8 cellular contexts compared by ENCODE assay signal in the genomic region with DNA sequence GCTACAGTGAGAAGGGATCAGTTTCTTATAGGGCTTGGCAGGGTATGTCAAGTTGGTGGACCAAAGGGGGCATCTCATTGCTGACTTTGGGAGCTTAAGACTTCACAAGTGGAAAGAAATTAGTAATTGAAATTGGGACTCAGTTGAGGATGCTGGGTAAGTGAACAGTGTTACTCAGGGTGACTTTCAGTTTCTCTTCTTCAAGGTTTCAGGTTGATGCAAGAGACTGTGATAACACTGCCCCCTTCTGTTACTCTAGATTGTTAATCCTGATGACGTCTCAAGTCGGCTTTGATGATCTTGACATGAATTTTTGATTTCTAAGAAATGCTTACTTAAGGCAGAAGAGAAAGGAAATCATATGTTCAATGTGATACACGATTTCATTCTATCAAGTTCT. TPM values are rescaled to one million over a fixed set of nuclear protein-coding genes. Genes with fewer than 3 reads are reported as not detected.
DNase-seq lines count a peak whose midpoint lies in the region; ATAC-seq, FAIRE-seq and TF ChIP-seq lines count a peak whose summit lies in the region.

No MANE protein-coding gene starts in this region.

- no peaks in the 10 kb centered on the region for H3K36me3 Mint-ChIP-seq in activated CD4-positive, alpha-beta T cell treated with anti-CD3 and anti-CD28 coated beads, Interleukin-2, amount 10 ng/mL, durations not matched to agents 24 days and 14 days (ENCODE audit: low read depth)
- no peaks in the 10 kb centered on the region for H3K36me3 Mint-ChIP-seq in nephron progenitor cell (ENCODE audit: low read depth)

- dilution Hi-C loops in endothelial cell of umbilical vein (cut with MboI; ENCODE audit: extremely low pct_ligation_motif_present, low sequenced_read_pairs): no loop called here

- intact Hi-C loops in activated CD4-positive, alpha-beta T cell treated with anti-CD3 and anti-CD28 coated beads, Interleukin-2, amount 10 ng/mL, durations not matched to agents 24 days and 14 days (cut with micrococcal nuclease): loop anchor here (1.0 to 10.0 kb wide), 9 partner anchors 22 to 1993 kb away; partner anchors contain the start of genes KCTD16, LARS1 and YIPF5
- intact Hi-C loops in endothelial cell of umbilical vein (cut with micrococcal nuclease): loop anchor here (1.0 to 10.0 kb wide), 9 partner anchors 205 to 1477 kb away; no protein-coding TSS in a partner anchor

- FAIRE-seq in endothelial cell of umbilical vein (lab: Jason Lieb, UNC): peak; percentile 86

- no peaks in the 10 kb centered on the region for H3K9me1 ChIP-seq in endothelial cell of umbilical vein (replicated peaks; ENCODE audit: control insufficient read depth, extremely low read depth, insufficient read depth, low read length)

- H3K27me3 Mint-ChIP-seq in activated CD4-positive, alpha-beta T cell treated with anti-CD3 and anti-CD28 coated beads, Interleukin-2, amount 10 ng/mL, durations not matched to agents 24 days and 14 days: peaks cover 2% of the 10 kb centered on the region
- no peaks in the 10 kb centered on the region for H3K27me3 Mint-ChIP-seq in nephron progenitor cell (ENCODE audit: low read depth, poor library complexity)

- H3K27ac ChIP-seq in endothelial cell of umbilical vein (ENCODE audit: insufficient read depth, low read depth, low read length): peak overlapping the region; percentile 88

- peak overlapping the region; percentile 45 for H3K4me2 ChIP-seq in endothelial cell of umbilical vein (ENCODE audit: insufficient read depth, low read length)

- ATAC-seq in GM19468 (IDR thresholded peaks at IDR 0.05; ENCODE audit: extremely low read depth, unreplicated experiment) (peak; percentile 94), HG03460 (IDR thresholded peaks at IDR 0.05; ENCODE audit: unreplicated experiment) (peak; percentile 84)

- H3K4me1 Mint-ChIP-seq in activated CD4-positive, alpha-beta T cell treated with anti-CD3 and anti-CD28 coated beads, Interleukin-2, amount 10 ng/mL, durations not matched to agents 24 days and 14 days: peaks cover 39% of the 10 kb centered on the region
- H3K4me1 Mint-ChIP-seq in nephron progenitor cell: peaks cover 7% of the 10 kb centered on the region

- H3K9me3 ChIP-seq in endothelial cell of umbilical vein (replicated peaks; ENCODE audit: control insufficient read depth, insufficient read depth, low read length): no peaks in the 10 kb centered on the region

- no peaks in the 10 kb centered on the region for H3K36me3 ChIP-seq in endothelial cell of umbilical vein (ENCODE audit: control insufficient read depth in 2 of 2, extremely low read depth in 1 of 2, insufficient read depth in 2 of 2, low read length in 2 of 2)

- H3K4me3 ChIP-seq in endothelial cell of umbilical vein (replicated peaks in 1 of 3; ENCODE audit: insufficient read depth in 1 of 3, low read depth in 1 of 3, low read length in 3 of 3): no peak overlapping the region

- H3K79me2 ChIP-seq in endothelial cell of umbilical vein (ENCODE audit: control insufficient read depth, insufficient read depth, low read length): no peaks in the 10 kb centered on the region

- no peak overlapping the region for H3K4me3 Mint-ChIP-seq in activated CD4-positive, alpha-beta T cell treated with anti-CD3 and anti-CD28 coated beads, Interleukin-2, amount 10 ng/mL, durations not matched to agents 24 days and 14 days
- no peak overlapping the region for H3K4me3 Mint-ChIP-seq in nephron progenitor cell

- H3K9ac ChIP-seq in endothelial cell of umbilical vein (replicated peaks; ENCODE audit: extremely low read depth, insufficient read depth, low read length): peak overlapping the region; percentile 62

- CTCF ChIA-PET in endothelial cell of umbilical vein (lab: Charles Lee): interaction anchor here (1.0 to 2.5 kb wide), 5 partner anchors 12 to 1745 kb away, joined by 3 to 15 read pairs (median 4); no protein-coding TSS in a partner anchor

- H4K20me1 ChIP-seq in endothelial cell of umbilical vein (replicated peaks; ENCODE audit: control insufficient read depth, extremely low read depth, insufficient read depth, low read length): no peaks in the 10 kb centered on the region

- POLR2A ChIA-PET in endothelial cell of umbilical vein (lab: Charles Lee): no interaction called here

- no peak for TF ChIP-seq POLR2A in endothelial cell of umbilical vein (IDR thresholded peaks at IDR 0.05; ENCODE audit: low read depth, low read length)

- BruUV-seq in endothelial cell of umbilical vein (replicated peaks; lab: Mats Ljungman, UMichigan): no TSS peak

- H3K4me1 ChIP-seq in endothelial cell of umbilical vein (ENCODE audit: control insufficient read depth, extremely low read depth, insufficient read depth, low read length): peaks cover 44% of the 10 kb centered on the region

- DNase-seq in activated CD4-positive, alpha-beta T cell treated with anti-CD3 and anti-CD28 coated beads, Interleukin-2, amount 10 ng/mL, durations not matched to agents 24 days and 14 days: peak; percentile 87
- no peak for DNase-seq in activated CD4-positive, alpha-beta T cell treated with anti-CD3 and anti-CD28 coated beads, Interleukin-2, amount 50 U/mL, for 48 hours
- DNase-seq in SIG-M5 (lab: John Stamatoyannopoulos, UW) (peak; percentile 21), endothelial cell of umbilical vein (ENCODE audit: low read depth, low spot score) (peak; percentile 88), nephron progenitor cell (no peak)
- no peak for DNase-seq in effector CD8-positive, alpha-beta T cell (lab: John Stamatoyannopoulos, UW)

- TF ChIP-seq CTCF in endothelial cell of umbilical vein (IDR thresholded peaks at IDR 0.05; ENCODE audit: extremely low read depth in 1 of 2, insufficient read depth in 1 of 2, low read depth in 1 of 2, low read length in 2 of 2): peak; percentile 43 to 60
- peak; percentile 25 for TF ChIP-seq CTCF in nephron progenitor cell (IDR thresholded peaks at IDR 0.05)

- peak overlapping the region; percentile 80 for H2AFZ ChIP-seq in endothelial cell of umbilical vein (ENCODE audit: low read depth, low read length)

- H3K27me3 ChIP-seq in endothelial cell of umbilical vein (ENCODE audit: control insufficient read depth in 2 of 2, insufficient read depth in 2 of 2, low read length in 2 of 2): no peaks in the 10 kb centered on the region

- H3K27ac Mint-ChIP-seq in activated CD4-positive, alpha-beta T cell treated with anti-CD3 and anti-CD28 coated beads, Interleukin-2, amount 10 ng/mL, durations not matched to agents 24 days and 14 days: no peak overlapping the region
- H3K27ac Mint-ChIP-seq in nephron progenitor cell: no peak overlapping the region

- no peaks in the 10 kb centered on the region for H3K9me3 Mint-ChIP-seq in activated CD4-positive, alpha-beta T cell treated with anti-CD3 and anti-CD28 coated beads, Interleukin-2, amount 10 ng/mL, durations not matched to agents 24 days and 14 days
- no peaks in the 10 kb centered on the region for H3K9me3 Mint-ChIP-seq in nephron progenitor cell

TF ChIP-seq in endothelial cell of umbilical vein, 7 proteins besides CTCF, POLR2A, EP300 and RAD21:
- TF ChIP-seq MAX (IDR thresholded peaks at IDR 0.05; ENCODE audit: insufficient read depth, insufficient read length) (no peak), MYC (IDR thresholded peaks at IDR 0.05; ENCODE audit: low read depth, low read length) (no peak), JUN (IDR thresholded peaks at IDR 0.05; ENCODE audit: borderline replicate concordance, insufficient read depth, insufficient read length, low read depth) (no peak), EZH2 (IDR thresholded peaks at IDR 0.05; ENCODE audit: borderline replicate concordance, low read depth, low read length, severe bottlenecking) (no peak), GATA2 (IDR thresholded peaks at IDR 0.05; ENCODE audit: insufficient read depth, insufficient read length, low read depth, low read length) (no peak)

RNA-seq across cellular contexts. Expression of gene KCTD16, which starts 21.3 kb away (rescaled TPM):
- total RNA-seq in activated CD4-positive, alpha-beta T cell treated with anti-CD3 and anti-CD28 coated beads, Interleukin-2, amount 10 ng/mL, durations not matched to agents 24 days and 14 days: not detected in 2 replicates
- total RNA-seq in endothelial cell of umbilical vein: 0.30 and 0.49 TPM in 2 replicates
- 0.13 and 0.21 TPM in 2 replicates for polyA plus RNA-seq in endothelial cell of umbilical vein
- polyA plus RNA-seq in endothelial cell of umbilical vein (2011; cell fraction: cytosol; rRNA removed): 0.14 and 0.25 TPM in 2 replicates
- polyA plus RNA-seq in endothelial cell of umbilical vein (2011; cell fraction: nucleus; rRNA removed): 0.55 and 0.76 TPM in 2 replicates
- 0.52 and 0.83 TPM in 2 replicates for polyA plus RNA-seq in endothelial cell of umbilical vein (2012)
- 1.3 and 2.0 TPM in 2 replicates for polyA minus RNA-seq in endothelial cell of umbilical vein
- polyA minus RNA-seq in endothelial cell of umbilical vein (2011; cell fraction: cytosol; rRNA and poly(A)+ RNA removed): not detected
- polyA minus RNA-seq in endothelial cell of umbilical vein (2011; cell fraction: nucleus; rRNA and poly(A)+ RNA removed): 3.7 and 4.2 TPM in 2 replicates

RNA-seq across cellular contexts. Expression of gene YIPF5, which starts 21.5 kb away (rescaled TPM):
- total RNA-seq in activated CD4-positive, alpha-beta T cell treated with anti-CD3 and anti-CD28 coated beads, Interleukin-2, amount 10 ng/mL, durations not matched to agents 24 days and 14 days: 32.0 and 34.6 TPM in 2 replicates
- total RNA-seq in endothelial cell of umbilical vein: 73.7 and 90.0 TPM in 2 replicates
- 78.7 and 82.7 TPM in 2 replicates for polyA plus RNA-seq in endothelial cell of umbilical vein
- polyA plus RNA-seq in endothelial cell of umbilical vein (2011; cell fraction: cytosol; rRNA removed): 66.0 and 69.5 TPM in 2 replicates
- polyA plus RNA-seq in endothelial cell of umbilical vein (2011; cell fraction: nucleus; rRNA removed): 42.0 and 58.0 TPM in 2 replicates
- polyA plus RNA-seq in endothelial cell of umbilical vein (2012): 106 and 124 TPM in 2 replicates
- polyA minus RNA-seq in endothelial cell of umbilical vein: 136 and 172 TPM in 2 replicates
- 24.1 TPM for polyA minus RNA-seq in endothelial cell of umbilical vein (2011; cell fraction: cytosol; rRNA and poly(A)+ RNA removed)
- polyA minus RNA-seq in endothelial cell of umbilical vein (2011; cell fraction: nucleus; rRNA and poly(A)+ RNA removed): 56.3 and 60.3 TPM in 2 replicates

Comparison
In these comparisons a context has a peak if more than half of its experiments do, and no peak if none do; other contexts are left out.
1. DNase-seq: peak in activated CD4-positive, alpha-beta T cell treated with anti-CD3 and anti-CD28 coated beads, Interleukin-2, amount 10 ng/mL, durations not matched to agents 24 days and 14 days (single experiment), SIG-M5 (single experiment) and endothelial cell of umbilical vein (single experiment); none in activated CD4-positive, alpha-beta T cell treated with anti-CD3 and anti-CD28 coated beads, Interleukin-2, amount 50 U/mL, for 48 hours (0 of 2), nephron progenitor cell (single experiment) and effector CD8-positive, alpha-beta T cell (single experiment).